ENCODE assay signal across 21 cellular contexts in the genomic region with DNA sequence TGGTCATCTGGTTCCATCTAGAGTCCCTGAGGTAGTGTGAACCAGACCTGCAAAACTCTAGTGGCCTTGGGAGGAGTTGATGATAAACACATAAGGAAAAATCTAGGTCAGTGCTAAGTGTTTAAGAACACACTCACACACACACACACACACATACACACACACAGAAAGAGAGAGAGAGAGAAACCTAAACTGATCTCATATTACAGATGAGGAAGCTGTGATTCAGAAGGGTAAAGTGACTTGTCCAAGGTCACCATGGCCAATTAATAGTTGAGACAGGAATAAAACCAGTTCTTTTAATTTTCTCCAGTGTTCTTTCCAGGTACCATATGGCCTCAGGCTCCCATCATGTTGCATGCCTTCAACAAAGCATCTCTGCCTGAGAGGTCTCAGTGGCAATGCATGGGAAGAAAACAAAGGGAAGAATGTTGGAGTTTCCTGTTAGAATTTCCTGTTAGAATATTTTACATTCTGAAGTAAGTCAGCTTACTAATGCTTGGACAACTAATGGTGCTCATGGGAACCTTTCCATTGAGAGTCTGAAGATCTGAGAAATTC.
DNase-seq lines count a peak whose midpoint lies in the region; ATAC-seq and TF ChIP-seq lines count a peak whose summit lies in the region.
"Had no signal": no experiment of that assay in that cellular context is flagged by ENCODE, and none has a peak within 500 bp of the region (broad histone marks: within the 10 kb centered on the region; RNA-seq: fewer than 3 reads in every experiment).

No MANE protein-coding gene starts in this region.

- H3K36me3 ChIP-seq in A673 (ENCODE audit: insufficient read depth, low read length, poor library complexity, severe bottlenecking) = no peaks in the 10 kb centered on the region
- no peaks in the 10 kb centered on the region for H3K36me3 ChIP-seq in heart left ventricle
- H3K36me3 ChIP-seq: ovary had no signal

- intact Hi-C loops in A673 (cut with micrococcal nuclease; ENCODE audit: unreplicated experiment) = loop anchor here (1.0 to 10.0 kb wide), 2 partner anchors 85 to 168 kb away; a partner anchor contains a TSS
- intact Hi-C loops in heart left ventricle (cut with DNase I) = no loop called here

- H3K27ac ChIP-seq in A673 (ENCODE audit: low read depth, low read length, poor library complexity, severe bottlenecking) (peak overlapping the region; percentile 61), foreskin keratinocyte (no peak overlapping the region), heart left ventricle (no peak overlapping the region)
- H3K27ac ChIP-seq: KMS-11, ovary, skin epidermis had no signal

- no peak overlapping the region for H3K4me3 ChIP-seq in A673 (ENCODE audit: low read depth, low read length, poor library complexity, severe bottlenecking)
- no peak overlapping the region for H3K4me3 ChIP-seq in heart left ventricle
- H3K4me3 ChIP-seq: ovary, skin epidermis had no signal

- no peak for TF ChIP-seq POLR2A in heart left ventricle (IDR thresholded peaks at IDR 0.05)
- TF ChIP-seq POLR2A in GM18505 (IDR thresholded peaks at IDR 0.05; ENCODE audit: borderline replicate concordance, extremely low read depth, insufficient read depth, insufficient read length) = no peak

- ATAC-seq in foreskin keratinocyte (no peak), heart left ventricle (no peak), GM18505 (IDR thresholded peaks at IDR 0.05; ENCODE audit: unreplicated experiment) (no peak)
- ATAC-seq: effector memory CD8-positive, alpha-beta T cell had no signal

- CTCF ChIA-PET in A673 (lab: Charles Lee) = no interaction called here

- POLR2A ChIA-PET in A673 (lab: Charles Lee; ENCODE audit: low non-redundant PET) = no interaction called here

- BruUV-seq in A673 (replicated peaks; lab: Mats Ljungman, UMichigan) = no TSS peak

- H3K9me3 ChIP-seq in A673 (ENCODE audit: low read depth, low read length, poor library complexity, severe bottlenecking) (peaks cover 4% of the 10 kb centered on the region), heart left ventricle (peaks cover 0 to 6% (median 0%) of the 10 kb centered on the region in 12 donors)
- H3K9me3 ChIP-seq: ovary had no signal

- H3K27me3 ChIP-seq in A673 (replicated peaks; ENCODE audit: insufficient read depth, low read depth, low read length, poor library complexity) (no peaks in the 10 kb centered on the region), foreskin keratinocyte (no peaks in the 10 kb centered on the region), heart left ventricle (no peaks in the 10 kb centered on the region)
- H3K27me3 ChIP-seq: ovary had no signal

- peaks cover 21% of the 10 kb centered on the region for H3K4me1 ChIP-seq in A673 (ENCODE audit: insufficient read depth, low read length, poor library complexity, severe bottlenecking)
- H3K4me1 ChIP-seq in foreskin keratinocyte = peaks cover 32% of the 10 kb centered on the region
- peaks cover 0 to 9% (median 0%) of the 10 kb centered on the region in 12 donors for H3K4me1 ChIP-seq in heart left ventricle

- TF ChIP-seq CTCF in A673 (conservative IDR thresholded peaks at IDR 0.05; ENCODE audit: low read depth, low read length) (no peak), foreskin keratinocyte (conservative IDR thresholded peaks at IDR 0.05) (peak; percentile 18), heart left ventricle (IDR thresholded peaks at IDR 0.05) (no peak)

- peak; percentile 95 for DNase-seq in A673 (ENCODE audit: low spot score)
- peak; percentile 39 for DNase-seq in HS-5 (ENCODE audit: low read depth)
- peak; percentile 18 for DNase-seq in astrocyte of the hippocampus (ENCODE audit: low read depth, low spot score)
- peak; percentile 38 to 72 for DNase-seq in foreskin keratinocyte
- DNase-seq in heart left ventricle = no peak
- DNase-seq in NCI-H1092 treated with DMSO at 0.1 percent for 48 hours (lab: John Stamatoyannopoulos, UW) = no peak
- DNase-seq in NCI-H187 (lab: John Stamatoyannopoulos, UW) = no peak
- DNase-seq: activated CD4-positive, alpha-beta T cell treated with anti-CD3 and anti-CD28 coated beads for 48 hours; COR-L47; effector memory CD8-positive, alpha-beta T cell; GF-D8; kidney glomerular epithelial cell; NCI-H1436 treated with DMSO at 0.1 percent for 48 hours; NCI-H345; NK-92 treated with Interleukin-12 subunit alpha and Interleukin-12 subunit beta, amount 100 ng/mL, for 24 hours; ovary; SHP77 treated with DMSO at 0.1 percent for 48 hours; T-helper 9 cell had no signal

Comparison
In these comparisons a context has a peak if more than half of its experiments do, and no peak if none do; other contexts are left out.
1. DNase-seq: peak in A673 (single experiment), HS-5 (single experiment), astrocyte of the hippocampus (single experiment) and foreskin keratinocyte (2 of 2); none in heart left ventricle (0 of 5), NCI-H1092 treated with DMSO at 0.1 percent for 48 hours (single experiment) and NCI-H187 (0 of 2).